In the genomic region with DNA sequence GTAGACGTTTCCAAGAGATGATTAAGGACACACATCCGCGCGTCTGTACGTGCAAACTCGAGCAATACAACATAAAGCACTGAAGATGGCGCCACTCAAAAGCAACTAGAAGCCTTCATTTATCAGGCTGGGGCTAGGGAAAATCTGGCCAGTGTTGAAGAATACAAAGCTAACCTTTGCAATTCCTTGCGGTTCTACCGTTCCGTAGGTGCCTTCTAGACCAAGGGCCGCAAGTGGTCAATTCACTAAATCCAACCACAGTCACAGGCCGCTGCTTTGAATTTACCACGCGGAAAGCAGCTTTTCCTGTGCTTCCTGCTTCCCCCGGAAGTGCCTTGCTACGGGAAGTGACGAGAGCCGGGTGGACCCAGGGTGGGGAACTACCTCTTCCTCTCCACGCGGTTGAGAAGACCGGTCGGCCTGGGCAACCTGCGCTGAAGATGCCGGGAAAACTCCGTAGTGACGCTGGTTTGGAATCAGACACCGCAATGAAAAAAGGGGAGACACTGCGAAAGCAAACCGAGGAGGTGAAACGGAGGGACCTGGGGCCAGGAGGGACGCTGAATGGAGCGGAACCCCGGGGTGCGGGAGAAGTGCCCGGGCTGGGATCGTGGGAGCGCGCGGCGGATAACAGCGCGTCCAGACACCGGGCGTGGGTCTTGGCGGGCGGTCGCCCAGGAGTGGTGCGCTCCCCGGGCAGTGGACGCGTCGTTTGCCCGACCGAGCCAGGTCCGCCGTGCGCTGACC, we compare ENCODE assay signal across 1 cellular context.
TF ChIP-seq lines count a peak whose summit lies in the region.

A gene (plus strand): TSS at position 385 of the 747 bp plus-strand sequence. CDS start 56 bp downstream, at position 441.

TF ChIP-seq in K562, 482 proteins besides CTCF, POLR2A, EP300 and RAD21 (continued from another document):
- TF ChIP-seq, protein P1, sequence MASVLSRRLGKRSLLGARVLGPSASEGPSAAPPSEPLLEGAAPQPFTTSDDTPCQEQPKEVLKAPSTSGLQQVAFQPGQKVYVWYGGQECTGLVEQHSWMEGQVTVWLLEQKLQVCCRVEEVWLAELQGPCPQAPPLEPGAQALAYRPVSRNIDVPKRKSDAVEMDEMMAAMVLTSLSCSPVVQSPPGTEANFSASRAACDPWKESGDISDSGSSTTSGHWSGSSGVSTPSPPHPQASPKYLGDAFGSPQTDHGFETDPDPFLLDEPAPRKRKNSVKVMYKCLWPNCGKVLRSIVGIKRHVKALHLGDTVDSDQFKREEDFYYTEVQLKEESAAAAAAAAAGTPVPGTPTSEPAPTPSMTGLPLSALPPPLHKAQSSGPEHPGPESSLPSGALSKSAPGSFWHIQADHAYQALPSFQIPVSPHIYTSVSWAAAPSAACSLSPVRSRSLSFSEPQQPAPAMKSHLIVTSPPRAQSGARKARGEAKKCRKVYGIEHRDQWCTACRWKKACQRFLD (CRISPR knock-in tag; IDR thresholded peaks at IDR 0.05) = peak; percentile 60
- 0 out of 2 replicates have a peak, but pooled peaks have one; percentile 10 for TF ChIP-seq ZNF23 (CRISPR knock-in tag; IDR thresholded peaks at IDR 0.05)
- TF ChIP-seq TRIM24 (IDR thresholded peaks at IDR 0.05) = peak in 1 of 2 experiments; percentile 85; a peak in 2 of 4 replicates
- TF ChIP-seq MBD2 (IDR thresholded peaks at IDR 0.05; ENCODE audit: borderline replicate concordance, low read depth) = peak; percentile 57; the same call in 1 of the 2 replicates
- TF ChIP-seq, protein P2, sequence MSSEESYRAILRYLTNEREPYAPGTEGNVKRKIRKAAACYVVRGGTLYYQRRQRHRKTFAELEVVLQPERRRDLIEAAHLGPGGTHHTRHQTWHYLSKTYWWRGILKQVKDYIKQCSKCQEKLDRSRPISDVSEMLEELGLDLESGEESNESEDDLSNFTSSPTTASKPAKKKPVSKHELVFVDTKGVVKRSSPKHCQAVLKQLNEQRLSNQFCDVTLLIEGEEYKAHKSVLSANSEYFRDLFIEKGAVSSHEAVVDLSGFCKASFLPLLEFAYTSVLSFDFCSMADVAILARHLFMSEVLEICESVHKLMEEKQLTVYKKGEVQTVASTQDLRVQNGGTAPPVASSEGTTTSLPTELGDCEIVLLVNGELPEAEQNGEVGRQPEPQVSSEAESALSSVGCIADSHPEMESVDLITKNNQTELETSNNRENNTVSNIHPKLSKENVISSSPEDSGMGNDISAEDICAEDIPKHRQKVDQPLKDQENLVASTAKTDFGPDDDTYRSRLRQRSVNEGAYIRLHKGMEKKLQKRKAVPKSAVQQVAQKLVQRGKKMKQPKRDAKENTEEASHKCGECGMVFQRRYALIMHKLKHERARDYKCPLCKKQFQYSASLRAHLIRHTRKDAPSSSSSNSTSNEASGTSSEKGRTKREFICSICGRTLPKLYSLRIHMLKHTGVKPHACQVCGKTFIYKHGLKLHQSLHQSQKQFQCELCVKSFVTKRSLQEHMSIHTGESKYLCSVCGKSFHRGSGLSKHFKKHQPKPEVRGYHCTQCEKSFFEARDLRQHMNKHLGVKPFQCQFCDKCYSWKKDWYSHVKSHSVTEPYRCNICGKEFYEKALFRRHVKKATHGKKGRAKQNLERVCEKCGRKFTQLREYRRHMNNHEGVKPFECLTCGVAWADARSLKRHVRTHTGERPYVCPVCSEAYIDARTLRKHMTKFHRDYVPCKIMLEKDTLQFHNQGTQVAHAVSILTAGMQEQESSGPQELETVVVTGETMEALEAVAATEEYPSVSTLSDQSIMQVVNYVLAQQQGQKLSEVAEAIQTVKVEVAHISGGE (CRISPR knock-in tag; IDR thresholded peaks at IDR 0.05) = peak in 2 of 3 experiments; percentile 84 to 97; a peak in 5 of 6 replicates
- no peak for TF ChIP-seq SMARCB1 (IDR thresholded peaks at IDR 0.05; ENCODE audit: insufficient read length, low read depth)
- peak; percentile 96; the same call in 1 of the 2 replicates for TF ChIP-seq ZNF282 (CRISPR knock-in tag; IDR thresholded peaks at IDR 0.05)
- TF ChIP-seq MCM7 (IDR thresholded peaks at IDR 0.05) = no peak; a peak in 1 of 4 replicates
- no peak for TF ChIP-seq BRCA1 (IDR thresholded peaks at IDR 0.05)
- no peak for TF ChIP-seq BRCA1 (CRISPR knock-in tag; IDR thresholded peaks at IDR 0.05)
- no peak for TF ChIP-seq ZNF76 (CRISPR knock-in tag; IDR thresholded peaks at IDR 0.05; ENCODE audit: borderline replicate concordance)
- TF ChIP-seq C11orf30 (IDR thresholded peaks at IDR 0.05; ENCODE audit: low read depth) = peak; percentile 90
- TF ChIP-seq, protein P3, sequence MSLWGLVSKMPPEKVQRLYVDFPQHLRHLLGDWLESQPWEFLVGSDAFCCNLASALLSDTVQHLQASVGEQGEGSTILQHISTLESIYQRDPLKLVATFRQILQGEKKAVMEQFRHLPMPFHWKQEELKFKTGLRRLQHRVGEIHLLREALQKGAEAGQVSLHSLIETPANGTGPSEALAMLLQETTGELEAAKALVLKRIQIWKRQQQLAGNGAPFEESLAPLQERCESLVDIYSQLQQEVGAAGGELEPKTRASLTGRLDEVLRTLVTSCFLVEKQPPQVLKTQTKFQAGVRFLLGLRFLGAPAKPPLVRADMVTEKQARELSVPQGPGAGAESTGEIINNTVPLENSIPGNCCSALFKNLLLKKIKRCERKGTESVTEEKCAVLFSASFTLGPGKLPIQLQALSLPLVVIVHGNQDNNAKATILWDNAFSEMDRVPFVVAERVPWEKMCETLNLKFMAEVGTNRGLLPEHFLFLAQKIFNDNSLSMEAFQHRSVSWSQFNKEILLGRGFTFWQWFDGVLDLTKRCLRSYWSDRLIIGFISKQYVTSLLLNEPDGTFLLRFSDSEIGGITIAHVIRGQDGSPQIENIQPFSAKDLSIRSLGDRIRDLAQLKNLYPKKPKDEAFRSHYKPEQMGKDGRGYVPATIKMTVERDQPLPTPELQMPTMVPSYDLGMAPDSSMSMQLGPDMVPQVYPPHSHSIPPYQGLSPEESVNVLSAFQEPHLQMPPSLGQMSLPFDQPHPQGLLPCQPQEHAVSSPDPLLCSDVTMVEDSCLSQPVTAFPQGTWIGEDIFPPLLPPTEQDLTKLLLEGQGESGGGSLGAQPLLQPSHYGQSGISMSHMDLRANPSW (CRISPR knock-in tag; IDR thresholded peaks at IDR 0.05) = peak; percentile 79
- peak; percentile 16; the same call in 1 of the 2 replicates for TF ChIP-seq PHB (CRISPR knock-in tag; IDR thresholded peaks at IDR 0.05)
- TF ChIP-seq ZFX (CRISPR knock-in tag; IDR thresholded peaks at IDR 0.05) = peak; percentile 90
- peak; percentile 91 for TF ChIP-seq ZNF12 (CRISPR knock-in tag; IDR thresholded peaks at IDR 0.05)
- peak; percentile 94 for TF ChIP-seq POLR2G (IDR thresholded peaks at IDR 0.05; ENCODE audit: low read depth, low read length)
- TF ChIP-seq, protein P4, sequence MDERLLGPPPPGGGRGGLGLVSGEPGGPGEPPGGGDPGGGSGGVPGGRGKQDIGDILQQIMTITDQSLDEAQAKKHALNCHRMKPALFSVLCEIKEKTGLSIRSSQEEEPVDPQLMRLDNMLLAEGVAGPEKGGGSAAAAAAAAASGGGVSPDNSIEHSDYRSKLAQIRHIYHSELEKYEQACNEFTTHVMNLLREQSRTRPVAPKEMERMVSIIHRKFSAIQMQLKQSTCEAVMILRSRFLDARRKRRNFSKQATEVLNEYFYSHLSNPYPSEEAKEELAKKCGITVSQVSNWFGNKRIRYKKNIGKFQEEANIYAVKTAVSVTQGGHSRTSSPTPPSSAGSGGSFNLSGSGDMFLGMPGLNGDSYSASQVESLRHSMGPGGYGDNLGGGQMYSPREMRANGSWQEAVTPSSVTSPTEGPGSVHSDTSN (CRISPR knock-in tag; IDR thresholded peaks at IDR 0.05; ENCODE audit: low read depth) = no peak
- TF ChIP-seq, protein P4 (tag; conservative IDR thresholded peaks at IDR 0.05; ENCODE audit: low read depth) = peak; percentile 40; the same call in 1 of the 2 replicates
- TF ChIP-seq RBBP5 (IDR thresholded peaks at IDR 0.05; ENCODE audit: borderline replicate concordance, insufficient read depth, low read length, poor library complexity, severe bottlenecking) = peak; percentile 94
- TF ChIP-seq, protein P5, sequence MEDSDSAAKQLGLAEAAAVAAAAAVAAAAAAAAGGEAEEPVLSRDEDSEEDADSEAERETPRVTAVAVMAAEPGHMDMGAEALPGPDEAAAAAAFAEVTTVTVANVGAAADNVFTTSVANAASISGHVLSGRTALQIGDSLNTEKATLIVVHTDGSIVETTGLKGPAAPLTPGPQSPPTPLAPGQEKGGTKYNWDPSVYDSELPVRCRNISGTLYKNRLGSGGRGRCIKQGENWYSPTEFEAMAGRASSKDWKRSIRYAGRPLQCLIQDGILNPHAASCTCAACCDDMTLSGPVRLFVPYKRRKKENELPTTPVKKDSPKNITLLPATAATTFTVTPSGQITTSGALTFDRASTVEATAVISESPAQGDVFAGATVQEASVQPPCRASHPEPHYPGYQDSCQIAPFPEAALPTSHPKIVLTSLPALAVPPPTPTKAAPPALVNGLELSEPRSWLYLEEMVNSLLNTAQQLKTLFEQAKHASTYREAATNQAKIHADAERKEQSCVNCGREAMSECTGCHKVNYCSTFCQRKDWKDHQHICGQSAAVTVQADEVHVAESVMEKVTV (CRISPR knock-in tag; IDR thresholded peaks at IDR 0.05) = peak; percentile 48; the same call in 1 of the 2 replicates
- TF ChIP-seq, protein P6, sequence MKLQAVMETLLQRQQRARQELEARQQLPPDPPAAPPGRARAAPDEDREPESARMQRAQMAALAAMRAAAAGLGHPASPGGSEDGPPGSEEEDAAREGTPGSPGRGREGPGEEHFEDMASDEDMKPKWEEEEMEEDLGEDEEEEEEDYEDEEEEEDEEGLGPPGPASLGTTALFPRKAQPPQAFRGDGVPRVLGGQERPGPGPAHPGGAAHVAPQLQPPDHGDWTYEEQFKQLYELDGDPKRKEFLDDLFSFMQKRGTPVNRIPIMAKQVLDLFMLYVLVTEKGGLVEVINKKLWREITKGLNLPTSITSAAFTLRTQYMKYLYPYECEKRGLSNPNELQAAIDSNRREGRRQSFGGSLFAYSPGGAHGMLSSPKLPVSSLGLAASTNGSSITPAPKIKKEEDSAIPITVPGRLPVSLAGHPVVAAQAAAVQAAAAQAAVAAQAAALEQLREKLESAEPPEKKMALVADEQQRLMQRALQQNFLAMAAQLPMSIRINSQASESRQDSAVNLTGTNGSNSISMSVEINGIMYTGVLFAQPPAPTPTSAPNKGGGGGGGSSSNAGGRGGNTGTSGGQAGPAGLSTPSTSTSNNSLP (IDR thresholded peaks at IDR 0.05; ENCODE audit: borderline replicate concordance, low read depth, low read length) = 0 out of 2 replicates have a peak, but pooled peaks have one; percentile 46
- no peak for TF ChIP-seq ETS2 (tag; IDR thresholded peaks at IDR 0.05; ENCODE audit: borderline replicate concordance, poor library complexity, severe bottlenecking)
- peak; percentile 96 for TF ChIP-seq CREM (IDR thresholded peaks at IDR 0.05; ENCODE audit: low read depth)
